In genomic region chr7:28688651-28689050, GRCh38 we compare ENCODE assay signal across 13 cellular contexts.
DNase-seq lines count a peak whose midpoint lies in the region; ATAC-seq and TF ChIP-seq lines count a peak whose summit lies in the region.
"Had no signal": no experiment of that assay in that cellular context is flagged by ENCODE, and none has a peak within 500 bp of the region (broad histone marks: within the 10 kb centered on the region; RNA-seq: fewer than 3 reads in every experiment).

No MANE protein-coding gene starts in this region.

- no peaks in the 10 kb centered on the region for H3K27me3 ChIP-seq in tibial artery

- peak; percentile 54 for DNase-seq in H4 (ENCODE audit: low spot score)
- DNase-seq in astrocyte of the hippocampus (ENCODE audit: low read depth, low spot score) = peak; percentile 77
- DNase-seq in glomerular visceral epithelial cell (ENCODE audit: extremely low spot score) = peak; percentile 47
- peak; percentile 60 for DNase-seq in skeletal muscle cell (ENCODE audit: low read depth)
- DNase-seq in NCI-H187 treated with DMSO at 0.1 percent for 48 hours (lab: John Stamatoyannopoulos, UW) = no peak
- no peak for DNase-seq in caudate nucleus (lab: John Stamatoyannopoulos, UW)
- DNase-seq in tibial artery = no peak
- DNase-seq: activated CD4-positive, alpha-beta T cell treated with anti-CD3 and anti-CD28 coated beads for 4 hours; CD4-positive, alpha-beta memory T cell; cortex of kidney; stimulated activated CD8-positive, alpha-beta memory T cell treated with anti-CD3 and anti-CD28 coated beads, Interleukin-4, amount 100 ng/mL, for 48 hours had no signal

- ATAC-seq in HG02588 (IDR thresholded peaks at IDR 0.05; ENCODE audit: unreplicated experiment) = no peak
- ATAC-seq: GM23338 had no signal

- no peaks in the 10 kb centered on the region for H3K36me3 ChIP-seq in tibial artery

- H3K27ac ChIP-seq in caudate nucleus (ENCODE audit: low read depth, low read length) (no peak overlapping the region), tibial artery (peak overlapping the region in 1 of 2 donors; percentile 17)

- intact Hi-C loops in tibial artery (cut with DNase I; ENCODE audit: low total_unique reads) = no loop called here

- H3K9me3 ChIP-seq in tibial artery = no peaks in the 10 kb centered on the region

- H3K4me3 ChIP-seq in skeletal muscle cell (ENCODE audit: low read depth, low read length) (no peak overlapping the region), tibial artery (no peak overlapping the region)
- H3K4me3 ChIP-seq: GM23338 had no signal

- peaks cover 0 to 38% (median 16%) of the 10 kb centered on the region in 4 donors for H3K4me1 ChIP-seq in tibial artery

- TF ChIP-seq CTCF in tibial artery (IDR thresholded peaks at IDR 0.05) = no peak

Comparison
In these comparisons a context has a peak if more than half of its experiments do, and no peak if none do; other contexts are left out.
1. DNase-seq: peak in H4 (single experiment), astrocyte of the hippocampus (single experiment), glomerular visceral epithelial cell (single experiment) and skeletal muscle cell (single experiment); none in NCI-H187 treated with DMSO at 0.1 percent for 48 hours (single experiment), caudate nucleus (0 of 61) and tibial artery (0 of 2).